Comparison of ENCODE assay signal across 1 cellular context in genomic region chr7:105521731-105522458, GRCh38.
TF ChIP-seq lines count a peak whose summit lies in the region.

Gene PUS7, minus strand, starts transcription at chr7:105522271. Its CDS starts 13,759 bp downstream, at chr7:105508512.

TF ChIP-seq in K562, 482 proteins besides CTCF, POLR2A, EP300 and RAD21 (continued from another document):
- peak; percentile 94 for TF ChIP-seq POLR2G (IDR thresholded peaks at IDR 0.05; ENCODE audit: low read depth, low read length)
- no peak for TF ChIP-seq EWSR1 (IDR thresholded peaks at IDR 0.05; ENCODE audit: borderline replicate concordance, low read depth, partially characterized antibody)
- no peak for TF ChIP-seq ZNF518B (CRISPR knock-in tag; IDR thresholded peaks at IDR 0.05)
- no peak for TF ChIP-seq BRF2 (IDR thresholded peaks at IDR 0.05; ENCODE audit: borderline replicate concordance, insufficient read depth, insufficient read length)
- TF ChIP-seq ZMIZ1 (IDR thresholded peaks at IDR 0.05; ENCODE audit: low read depth in 2 of 2, low read length in 2 of 2), result no peak
- TF ChIP-seq FOXK1 (CRISPR knock-in tag; IDR thresholded peaks at IDR 0.05; ENCODE audit: borderline replicate concordance), result no peak
- no peak for TF ChIP-seq NCOA2 (IDR thresholded peaks at IDR 0.05; ENCODE audit: partially characterized antibody in 2 of 2)
- no peak for TF ChIP-seq ZKSCAN8 (CRISPR knock-in tag; IDR thresholded peaks at IDR 0.05)
- no peak for TF ChIP-seq NCOR1 (IDR thresholded peaks at IDR 0.05)
- TF ChIP-seq BRD9 (IDR thresholded peaks at IDR 0.05; ENCODE audit: low read depth, partially characterized antibody), result no peak
- no peak for TF ChIP-seq SMAD2 (IDR thresholded peaks at IDR 0.05; ENCODE audit: low read depth, low read length)
- peak; percentile 75; the same call in 1 of the 2 replicates for TF ChIP-seq HNRNPL (IDR thresholded peaks at IDR 0.05; ENCODE audit: low read depth, low read length)
- no peak for TF ChIP-seq NR4A1 (CRISPR knock-in tag; IDR thresholded peaks at IDR 0.05)
- no peak for TF ChIP-seq NR4A1 (tag; IDR thresholded peaks at IDR 0.05)
- TF ChIP-seq GABPA (tag; conservative IDR thresholded peaks at IDR 0.05; ENCODE audit: low read depth), result no peak
- TF ChIP-seq ZNF696 (CRISPR knock-in tag; conservative IDR thresholded peaks at IDR 0.05), result no peak
- no peak for TF ChIP-seq NR2C1 (IDR thresholded peaks at IDR 0.05)
- TF ChIP-seq NR2C1 (tag; IDR thresholded peaks at IDR 0.05), result no peak
- TF ChIP-seq MCM2 (IDR thresholded peaks at IDR 0.05; ENCODE audit: low read depth), result no peak
- TF ChIP-seq SIRT6 (IDR thresholded peaks at IDR 0.05; ENCODE audit: low read depth, low read length), result no peak
- no peak; the same call in 1 of the 2 replicates for TF ChIP-seq ZFP91 (CRISPR knock-in tag; IDR thresholded peaks at IDR 0.05)
- no peak for TF ChIP-seq KLF10 (CRISPR knock-in tag; IDR thresholded peaks at IDR 0.05)
- no peak for TF ChIP-seq USF1 (CRISPR knock-in tag; IDR thresholded peaks at IDR 0.05)
- no peak for TF ChIP-seq CBFA2T2 (conservative IDR thresholded peaks at IDR 0.05)
- no peak for TF ChIP-seq PRDM10 (IDR thresholded peaks at IDR 0.05; ENCODE audit: partially characterized antibody)
- TF ChIP-seq MED1 (CRISPR knock-in tag; IDR thresholded peaks at IDR 0.05; ENCODE audit: borderline replicate concordance), result 0 out of 2 replicates have a peak, but pooled peaks have one; percentile 60
- TF ChIP-seq UBTF (IDR thresholded peaks at IDR 0.05; ENCODE audit: borderline replicate concordance in 1 of 2, low read depth in 2 of 2, low read length in 2 of 2), result peak in 1 of 2 experiments; percentile 62; a peak in 1 of 4 replicates
- TF ChIP-seq STAT6 (CRISPR knock-in tag; IDR thresholded peaks at IDR 0.05), result no peak
- no peak; the same call in 1 of the 2 replicates for TF ChIP-seq CREB3L1 (IDR thresholded peaks at IDR 0.05; ENCODE audit: borderline replicate concordance, low read depth)
- no peak for TF ChIP-seq ZNF830 (CRISPR knock-in tag; IDR thresholded peaks at IDR 0.05)
- no peak for TF ChIP-seq FOXP1 (CRISPR knock-in tag; IDR thresholded peaks at IDR 0.05)
TF ChIP-seq in K562: peak in this region for 102.
